Comparison of ENCODE assay signal across 1 cellular context in genomic region chr4:105708376-105709080, GRCh38.
A peak's percentile ranks its signal among the peaks of the same experiment; 100 is the strongest.
TF ChIP-seq lines count a peak whose summit lies in the region.

Gene GSTCD, plus strand, starts transcription at chr4:105708784. Its CDS starts 8,830 bp downstream, at chr4:105717614.
A gene with protein sequence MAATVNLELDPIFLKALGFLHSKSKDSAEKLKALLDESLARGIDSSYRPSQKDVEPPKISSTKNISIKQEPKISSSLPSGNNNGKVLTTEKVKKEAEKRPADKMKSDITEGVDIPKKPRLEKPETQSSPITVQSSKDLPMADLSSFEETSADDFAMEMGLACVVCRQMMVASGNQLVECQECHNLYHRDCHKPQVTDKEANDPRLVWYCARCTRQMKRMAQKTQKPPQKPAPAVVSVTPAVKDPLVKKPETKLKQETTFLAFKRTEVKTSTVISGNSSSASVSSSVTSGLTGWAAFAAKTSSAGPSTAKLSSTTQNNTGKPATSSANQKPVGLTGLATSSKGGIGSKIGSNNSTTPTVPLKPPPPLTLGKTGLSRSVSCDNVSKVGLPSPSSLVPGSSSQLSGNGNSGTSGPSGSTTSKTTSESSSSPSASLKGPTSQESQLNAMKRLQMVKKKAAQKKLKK (minus strand): TSS chr4:105708689. CDS start chr4:105700005, 8,684 bp downstream.

TF ChIP-seq in K562, 482 proteins besides CTCF, POLR2A, EP300 and RAD21 (continued from another document and continues in another):
- TF ChIP-seq, protein P1, sequence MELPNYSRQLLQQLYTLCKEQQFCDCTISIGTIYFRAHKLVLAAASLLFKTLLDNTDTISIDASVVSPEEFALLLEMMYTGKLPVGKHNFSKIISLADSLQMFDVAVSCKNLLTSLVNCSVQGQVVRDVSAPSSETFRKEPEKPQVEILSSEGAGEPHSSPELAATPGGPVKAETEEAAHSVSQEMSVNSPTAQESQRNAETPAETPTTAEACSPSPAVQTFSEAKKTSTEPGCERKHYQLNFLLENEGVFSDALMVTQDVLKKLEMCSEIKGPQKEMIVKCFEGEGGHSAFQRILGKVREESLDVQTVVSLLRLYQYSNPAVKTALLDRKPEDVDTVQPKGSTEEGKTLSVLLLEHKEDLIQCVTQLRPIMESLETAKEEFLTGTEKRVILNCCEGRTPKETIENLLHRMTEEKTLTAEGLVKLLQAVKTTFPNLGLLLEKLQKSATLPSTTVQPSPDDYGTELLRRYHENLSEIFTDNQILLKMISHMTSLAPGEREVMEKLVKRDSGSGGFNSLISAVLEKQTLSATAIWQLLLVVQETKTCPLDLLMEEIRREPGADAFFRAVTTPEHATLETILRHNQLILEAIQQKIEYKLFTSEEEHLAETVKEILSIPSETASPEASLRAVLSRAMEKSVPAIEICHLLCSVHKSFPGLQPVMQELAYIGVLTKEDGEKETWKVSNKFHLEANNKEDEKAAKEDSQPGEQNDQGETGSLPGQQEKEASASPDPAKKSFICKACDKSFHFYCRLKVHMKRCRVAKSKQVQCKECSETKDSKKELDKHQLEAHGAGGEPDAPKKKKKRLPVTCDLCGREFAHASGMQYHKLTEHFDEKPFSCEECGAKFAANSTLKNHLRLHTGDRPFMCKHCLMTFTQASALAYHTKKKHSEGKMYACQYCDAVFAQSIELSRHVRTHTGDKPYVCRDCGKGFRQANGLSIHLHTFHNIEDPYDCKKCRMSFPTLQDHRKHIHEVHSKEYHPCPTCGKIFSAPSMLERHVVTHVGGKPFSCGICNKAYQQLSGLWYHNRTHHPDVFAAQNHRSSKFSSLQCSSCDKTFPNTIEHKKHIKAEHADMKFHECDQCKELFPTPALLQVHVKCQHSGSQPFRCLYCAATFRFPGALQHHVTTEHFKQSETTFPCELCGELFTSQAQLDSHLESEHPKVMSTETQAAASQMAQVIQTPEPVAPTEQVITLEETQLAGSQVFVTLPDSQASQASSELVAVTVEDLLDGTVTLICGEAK (IDR thresholded peaks at IDR 0.05), result peak; percentile 99
- TF ChIP-seq, protein P1 (CRISPR knock-in tag; IDR thresholded peaks at IDR 0.05), result no peak
- TF ChIP-seq TEAD1 (CRISPR knock-in tag; IDR thresholded peaks at IDR 0.05) (peak; percentile 50 to 84; a peak in 3 of 4 replicates), CSDE1 (IDR thresholded peaks at IDR 0.05) (peak in 1 of 2 experiments; percentile 69; a peak in 2 of 4 replicates), C11orf30 (IDR thresholded peaks at IDR 0.05; ENCODE audit: low read depth) (peak; percentile 93), ZNF384 (IDR thresholded peaks at IDR 0.05; ENCODE audit: low read depth, low read length) (peak; percentile 76), TCF7L2 (IDR thresholded peaks at IDR 0.05; ENCODE audit: low read depth, low read length) (0 out of 2 replicates have a peak, but pooled peaks have one; percentile 32), RBM25 (IDR thresholded peaks at IDR 0.05; ENCODE audit: low read depth, low read length, severe bottlenecking) (no peak), FOXJ2 (tag; IDR thresholded peaks at IDR 0.05) (peak; percentile 84), FOSL1 (tag; conservative IDR thresholded peaks at IDR 0.05) (peak; percentile 42), ELF2 (CRISPR knock-in tag; IDR thresholded peaks at IDR 0.05) (peak; percentile 93), HNRNPH1 (optimal IDR thresholded peaks at IDR 0.05; ENCODE audit: low read depth, low read length) (no peak), NCOR1 (IDR thresholded peaks at IDR 0.05) (peak; percentile 65), SFPQ (IDR thresholded peaks at IDR 0.05; ENCODE audit: low read depth, low read length) (no peak), ZEB2 (IDR thresholded peaks at IDR 0.05) (peak; percentile 99), CHCHD3 (CRISPR knock-in tag; IDR thresholded peaks at IDR 0.05) (no peak), BMI1 (IDR thresholded peaks at IDR 0.05; ENCODE audit: low read length) (peak; percentile 54; the same call in 1 of the 2 replicates), HEY1 (CRISPR knock-in tag; IDR thresholded peaks at IDR 0.05; ENCODE audit: borderline replicate concordance) (peak; percentile 60; the same call in 1 of the 2 replicates), ZNF354B (CRISPR knock-in tag; IDR thresholded peaks at IDR 0.05) (no peak), JUND (IDR thresholded peaks at IDR 0.05; ENCODE audit: borderline replicate concordance, low read depth, low read length) (peak; percentile 94), JUND (tag; IDR thresholded peaks at IDR 0.05; ENCODE audit: borderline replicate concordance, low read depth, low read length) (peak; percentile 73; the same call in 1 of the 3 replicates), TFE3 (CRISPR knock-in tag; IDR thresholded peaks at IDR 0.05) (no peak), CC2D1A (IDR thresholded peaks at IDR 0.05) (peak; percentile 73), SIN3B (IDR thresholded peaks at IDR 0.05; ENCODE audit: low read depth) (peak; percentile 84; the same call in 1 of the 2 replicates), CBFA2T3 (IDR thresholded peaks at IDR 0.05) (no peak), E4F1 (CRISPR knock-in tag; IDR thresholded peaks at IDR 0.05; ENCODE audit: borderline replicate concordance) (no peak), CREM (IDR thresholded peaks at IDR 0.05; ENCODE audit: low read depth) (peak; percentile 98), ZNF764 (CRISPR knock-in tag; IDR thresholded peaks at IDR 0.05; ENCODE audit: low read depth) (0 out of 2 replicates have a peak, but pooled peaks have one; percentile 16)
- TF ChIP-seq, protein P2, sequence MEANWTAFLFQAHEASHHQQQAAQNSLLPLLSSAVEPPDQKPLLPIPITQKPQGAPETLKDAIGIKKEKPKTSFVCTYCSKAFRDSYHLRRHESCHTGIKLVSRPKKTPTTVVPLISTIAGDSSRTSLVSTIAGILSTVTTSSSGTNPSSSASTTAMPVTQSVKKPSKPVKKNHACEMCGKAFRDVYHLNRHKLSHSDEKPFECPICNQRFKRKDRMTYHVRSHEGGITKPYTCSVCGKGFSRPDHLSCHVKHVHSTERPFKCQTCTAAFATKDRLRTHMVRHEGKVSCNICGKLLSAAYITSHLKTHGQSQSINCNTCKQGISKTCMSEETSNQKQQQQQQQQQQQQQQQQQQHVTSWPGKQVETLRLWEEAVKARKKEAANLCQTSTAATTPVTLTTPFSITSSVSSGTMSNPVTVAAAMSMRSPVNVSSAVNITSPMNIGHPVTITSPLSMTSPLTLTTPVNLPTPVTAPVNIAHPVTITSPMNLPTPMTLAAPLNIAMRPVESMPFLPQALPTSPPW (CRISPR knock-in tag; IDR thresholded peaks at IDR 0.05), result peak; percentile 69; the same call in 1 of the 2 replicates
- TF ChIP-seq, protein P3, sequence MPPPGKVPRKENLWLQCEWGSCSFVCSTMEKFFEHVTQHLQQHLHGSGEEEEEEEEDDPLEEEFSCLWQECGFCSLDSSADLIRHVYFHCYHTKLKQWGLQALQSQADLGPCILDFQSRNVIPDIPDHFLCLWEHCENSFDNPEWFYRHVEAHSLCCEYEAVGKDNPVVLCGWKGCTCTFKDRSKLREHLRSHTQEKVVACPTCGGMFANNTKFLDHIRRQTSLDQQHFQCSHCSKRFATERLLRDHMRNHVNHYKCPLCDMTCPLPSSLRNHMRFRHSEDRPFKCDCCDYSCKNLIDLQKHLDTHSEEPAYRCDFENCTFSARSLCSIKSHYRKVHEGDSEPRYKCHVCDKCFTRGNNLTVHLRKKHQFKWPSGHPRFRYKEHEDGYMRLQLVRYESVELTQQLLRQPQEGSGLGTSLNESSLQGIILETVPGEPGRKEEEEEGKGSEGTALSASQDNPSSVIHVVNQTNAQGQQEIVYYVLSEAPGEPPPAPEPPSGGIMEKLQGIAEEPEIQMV (tag; conservative IDR thresholded peaks at IDR 0.05; ENCODE audit: low read depth), result no peak
- TF ChIP-seq, protein P4, sequence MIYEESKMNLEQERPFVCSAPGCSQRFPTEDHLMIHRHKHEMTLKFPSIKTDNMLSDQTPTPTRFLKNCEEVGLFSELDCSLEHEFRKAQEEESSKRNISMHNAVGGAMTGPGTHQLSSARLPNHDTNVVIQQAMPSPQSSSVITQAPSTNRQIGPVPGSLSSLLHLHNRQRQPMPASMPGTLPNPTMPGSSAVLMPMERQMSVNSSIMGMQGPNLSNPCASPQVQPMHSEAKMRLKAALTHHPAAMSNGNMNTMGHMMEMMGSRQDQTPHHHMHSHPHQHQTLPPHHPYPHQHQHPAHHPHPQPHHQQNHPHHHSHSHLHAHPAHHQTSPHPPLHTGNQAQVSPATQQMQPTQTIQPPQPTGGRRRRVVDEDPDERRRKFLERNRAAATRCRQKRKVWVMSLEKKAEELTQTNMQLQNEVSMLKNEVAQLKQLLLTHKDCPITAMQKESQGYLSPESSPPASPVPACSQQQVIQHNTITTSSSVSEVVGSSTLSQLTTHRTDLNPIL (CRISPR knock-in tag; IDR thresholded peaks at IDR 0.05), result no peak
